In the genomic region with DNA sequence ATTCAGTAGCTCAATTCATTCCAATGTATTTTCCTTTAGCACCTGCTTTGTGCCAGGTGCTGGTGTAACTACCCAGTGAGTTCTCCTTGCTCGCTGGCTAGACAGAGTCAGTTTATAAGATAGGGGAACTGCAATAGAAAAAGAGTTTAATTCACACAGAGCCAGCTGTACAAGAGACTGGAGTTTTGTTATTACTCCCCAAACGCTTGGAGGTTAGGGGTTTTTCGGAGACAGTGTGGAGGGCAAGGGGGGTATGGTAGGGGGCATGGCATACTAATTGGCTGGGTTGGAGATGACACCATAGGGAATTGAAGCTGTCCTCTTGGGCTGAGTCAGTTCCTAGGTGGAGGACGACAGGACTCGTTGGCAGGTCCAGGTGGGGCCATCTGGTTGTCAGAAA, we compare ENCODE assay signal across 23 cellular contexts. TPM values are rescaled to one million over a fixed set of nuclear protein-coding genes. Genes with fewer than 3 reads are reported as not detected.
DNase-seq lines count a peak whose midpoint lies in the region; ATAC-seq and TF ChIP-seq lines count a peak whose summit lies in the region.
"Had no signal": no experiment of that assay in that cellular context is flagged by ENCODE, and none has a peak within 500 bp of the region (broad histone marks: within the 10 kb centered on the region; RNA-seq: fewer than 3 reads in every experiment).

No MANE protein-coding gene starts in this region.

- H2AFZ ChIP-seq in OCI-LY3 (ENCODE audit: low read depth, low read length): no peak overlapping the region

- ATAC-seq in GM18511 (IDR thresholded peaks at IDR 0.05; ENCODE audit: unreplicated experiment) (peak; percentile 54), GM19452 (IDR thresholded peaks at IDR 0.05; ENCODE audit: unreplicated experiment) (peak; percentile 46), HG02852 (IDR thresholded peaks at IDR 0.05; ENCODE audit: unreplicated experiment) (peak; percentile 58)
- no peak for ATAC-seq in CD4-positive, alpha-beta T cell (ENCODE audit: poor library complexity)
- ATAC-seq: T-cell had no signal

- peak overlapping the region; percentile 69 for H3K4me2 ChIP-seq in OCI-LY3 (ENCODE audit: low read length)
- H3K4me2 ChIP-seq: BLaER1 had no signal

- CTCF ChIA-PET in CD4-positive, alpha-beta T cell (lab: Charles Lee): interaction anchor here (1.5 kb wide), 1 partner anchor 21 kb away, joined by 6 read pairs; a partner anchor contains a TSS

- H3K4me1 ChIP-seq in OCI-LY3 (ENCODE audit: low read length): peaks cover 75% of the 10 kb centered on the region
- H3K4me1 ChIP-seq: BLaER1 had no signal

- intact Hi-C loops in CD4-positive, alpha-beta T cell (cut with DNase I, micrococcal nuclease): no loop called here

- no peaks in the 10 kb centered on the region for H3K36me3 Mint-ChIP-seq in CD4-positive, alpha-beta T cell (ENCODE audit: low read depth)
- H3K36me3 Mint-ChIP-seq: T-cell had no signal

- no peak overlapping the region for H3K4me3 Mint-ChIP-seq in CD4-positive, alpha-beta T cell
- H3K4me3 Mint-ChIP-seq: central memory CD8-positive, alpha-beta T cell; T-cell had no signal

- peak overlapping the region; percentile 60 for H3K9ac ChIP-seq in OCI-LY3 (ENCODE audit: low read length)
- H3K9ac ChIP-seq: BLaER1 had no signal

- POLR2A ChIA-PET in CD4-positive, alpha-beta T cell (lab: Charles Lee): no interaction called here

- no peaks in the 10 kb centered on the region for H3K27me3 ChIP-seq in OCI-LY3 (ENCODE audit: low read depth, low read length)
- H3K27me3 ChIP-seq in CD4-positive, alpha-beta T cell (ENCODE audit: control insufficient read depth, insufficient read depth, low read length): no peaks in the 10 kb centered on the region
- H3K27me3 ChIP-seq: adrenal gland, BLaER1, Peyer's patch, sigmoid colon, vagina had no signal

- H3K27ac ChIP-seq in OCI-LY3 (ENCODE audit: low read length): peak overlapping the region; percentile 92
- no peak overlapping the region for H3K27ac ChIP-seq in CD4-positive, alpha-beta T cell (ENCODE audit: low read depth, low read length)
- H3K27ac ChIP-seq: adrenal gland, BLaER1, Peyer's patch, sigmoid colon, vagina had no signal

- DNase-seq in activated CD4-positive, alpha-beta T cell treated with anti-CD3 and anti-CD28 coated beads for 4 hours: no peak
- DNase-seq in occipital lobe (lab: John Stamatoyannopoulos, UW) (no peak), middle frontal gyrus (ENCODE audit: extremely low spot score, low spot score) (no peak)
- no peak for DNase-seq in CD4-positive, alpha-beta T cell
- DNase-seq: activated CD4-positive, alpha-beta T cell treated with anti-CD3 and anti-CD28 coated beads for 1 hour; activated T-cell treated with anti-CD3 and anti-CD28 coated beads, Interleukin-2, amount 50 U/mL, for 1 hour; adrenal gland; DMS79 treated with DMSO at 0.1 percent for 48 hours; KBM-7; mammary epithelial cell; NCI-H1417; Peyer's patch; sigmoid colon; stimulated activated CD4-positive, alpha-beta T cell treated with anti-CD3 and anti-CD28 coated beads, Interleukin-4, amount 100 ng/mL, for 4 hours; stimulated activated naive CD4-positive, alpha-beta T cell treated with Interleukin-2 at 50 U/mL for 16 hours; T-cell had no signal

- no peak for TF ChIP-seq CTCF in OCI-LY3 (IDR thresholded peaks at IDR 0.05; ENCODE audit: low read depth, low read length)
- no peak for TF ChIP-seq CTCF in CD4-positive, alpha-beta T cell (IDR thresholded peaks at IDR 0.05)

- no peak overlapping the region for H3K27ac Mint-ChIP-seq in CD4-positive, alpha-beta T cell
- H3K27ac Mint-ChIP-seq: T-cell had no signal

- peaks cover 14% of the 10 kb centered on the region for H3K4me1 Mint-ChIP-seq in CD4-positive, alpha-beta T cell (ENCODE audit: low read depth)

- H4K20me1 ChIP-seq in OCI-LY3 (ENCODE audit: insufficient read depth, low read length): no peaks in the 10 kb centered on the region
- H4K20me1 ChIP-seq: BLaER1 had no signal

- peak overlapping the region; percentile 50 for H3K4me3 ChIP-seq in OCI-LY3 (ENCODE audit: low read length)
- H3K4me3 ChIP-seq: adrenal gland, BLaER1, Peyer's patch, sigmoid colon, vagina had no signal

- peaks cover 3% of the 10 kb centered on the region for H3K36me3 ChIP-seq in OCI-LY3 (replicated peaks; ENCODE audit: low read depth, low read length)
- H3K36me3 ChIP-seq: adrenal gland, BLaER1, Peyer's patch, sigmoid colon, vagina had no signal

- H3K9me3 Mint-ChIP-seq in CD4-positive, alpha-beta T cell: no peaks in the 10 kb centered on the region
- H3K9me3 Mint-ChIP-seq: central memory CD8-positive, alpha-beta T cell; T-cell had no signal

- no peaks in the 10 kb centered on the region for H3K79me2 ChIP-seq in OCI-LY3 (ENCODE audit: low read length)

- no peaks in the 10 kb centered on the region for H3K9me3 ChIP-seq in OCI-LY3 (ENCODE audit: insufficient read depth, low read length)
- H3K9me3 ChIP-seq in CD4-positive, alpha-beta T cell (ENCODE audit: control insufficient read depth, low read length): no peaks in the 10 kb centered on the region
- H3K9me3 ChIP-seq: adrenal gland, Peyer's patch, sigmoid colon, vagina had no signal

- H3K27me3 Mint-ChIP-seq in CD4-positive, alpha-beta T cell: no peaks in the 10 kb centered on the region
- H3K27me3 Mint-ChIP-seq: central memory CD8-positive, alpha-beta T cell had no signal

RNA-seq across cellular contexts. Expression of a gene that starts 5.4 kb away (rescaled TPM):
- total RNA-seq in occipital lobe: 6.4 TPM
- total RNA-seq in CD4-positive, alpha-beta T cell: not detected

RNA-seq across cellular contexts. Expression of a gene that starts 20.2 kb away (rescaled TPM):
- total RNA-seq in occipital lobe: 16.8 TPM
- 10 to 100 TPM; 24.6 to 26.3 TPM for total RNA-seq in CD4-positive, alpha-beta T cell

RNA-seq across cellular contexts. Expression of a gene that starts 37.0 kb away (rescaled TPM):
- 0.94 TPM for total RNA-seq in occipital lobe
- 1 to 10 TPM; 2.6 to 3.5 TPM for total RNA-seq in CD4-positive, alpha-beta T cell
